ENCODE assay signal across 1 cellular context in genomic region chr1:248839168-248839555, GRCh38.
TF ChIP-seq lines count a peak whose summit lies in the region.

No MANE protein-coding gene starts in this region.

TF ChIP-seq in HepG2, 621 proteins besides CTCF, POLR2A, EP300 and RAD21:
- TF ChIP-seq HINFP (CRISPR knock-in tag; IDR thresholded peaks at IDR 0.05; ENCODE audit: low read depth): no peak
- no peak for TF ChIP-seq CEBPG (CRISPR knock-in tag; IDR thresholded peaks at IDR 0.05)
- TF ChIP-seq NFYB (CRISPR knock-in tag; IDR thresholded peaks at IDR 0.05): no peak
- 0 out of 2 replicates have a peak, but pooled peaks have one; percentile 1 for TF ChIP-seq PITX1 (CRISPR knock-in tag; IDR thresholded peaks at IDR 0.05)
- TF ChIP-seq ZNF234 (CRISPR knock-in tag; conservative IDR thresholded peaks at IDR 0.05): no peak
- no peak for TF ChIP-seq JUND (CRISPR knock-in tag; IDR thresholded peaks at IDR 0.05)
- no peak for TF ChIP-seq MEIS1 (CRISPR knock-in tag; IDR thresholded peaks at IDR 0.05; ENCODE audit: borderline replicate concordance)
- TF ChIP-seq ZNF333 (CRISPR knock-in tag; IDR thresholded peaks at IDR 0.05; ENCODE audit: borderline replicate concordance): no peak
- TF ChIP-seq TEAD3 (CRISPR knock-in tag; optimal IDR thresholded peaks at IDR 0.05; ENCODE audit: borderline replicate concordance): peak; percentile 3
- TF ChIP-seq ZSCAN21 (CRISPR knock-in tag; IDR thresholded peaks at IDR 0.05; ENCODE audit: borderline replicate concordance): no peak
- TF ChIP-seq PHF20 (CRISPR knock-in tag; IDR thresholded peaks at IDR 0.05): no peak
- TF ChIP-seq ZSCAN5A (CRISPR knock-in tag; IDR thresholded peaks at IDR 0.05; ENCODE audit: borderline replicate concordance): no peak
- no peak for TF ChIP-seq ZNF496 (CRISPR knock-in tag; IDR thresholded peaks at IDR 0.05; ENCODE audit: insufficient replicate concordance)
- TF ChIP-seq ZNF383 (CRISPR knock-in tag; IDR thresholded peaks at IDR 0.05; ENCODE audit: borderline replicate concordance): no peak
- TF ChIP-seq MYNN (CRISPR knock-in tag; IDR thresholded peaks at IDR 0.05; ENCODE audit: low read depth): no peak
- TF ChIP-seq ZEB1 (IDR thresholded peaks at IDR 0.05; ENCODE audit: insufficient replicate concordance, low read depth): no peak
- no peak for TF ChIP-seq ZBTB40 (IDR thresholded peaks at IDR 0.05)
- no peak for TF ChIP-seq ZBTB40 (CRISPR knock-in tag; IDR thresholded peaks at IDR 0.05)
- TF ChIP-seq ZNF770 (CRISPR knock-in tag; IDR thresholded peaks at IDR 0.05): no peak; the same call in 1 of the 2 replicates
- no peak for TF ChIP-seq MAFK (conservative IDR thresholded peaks at IDR 0.05 in 1 of 2, IDR thresholded peaks at IDR 0.05 in 1 of 2; ENCODE audit: low read length in 2 of 2)
- no peak for TF ChIP-seq TERF1 (CRISPR knock-in tag; IDR thresholded peaks at IDR 0.05)
- TF ChIP-seq ZMAT3 (CRISPR knock-in tag; conservative IDR thresholded peaks at IDR 0.05): no peak
- no peak for TF ChIP-seq MAX (IDR thresholded peaks at IDR 0.05)
- TF ChIP-seq ATF1 (CRISPR knock-in tag; IDR thresholded peaks at IDR 0.05): peak; percentile 72
- no peak for TF ChIP-seq TBX2 (CRISPR knock-in tag; IDR thresholded peaks at IDR 0.05; ENCODE audit: borderline replicate concordance)
- TF ChIP-seq PLRG1 (conservative IDR thresholded peaks at IDR 0.05): no peak
- TF ChIP-seq ZNF7 (CRISPR knock-in tag; IDR thresholded peaks at IDR 0.05): no peak
- TF ChIP-seq HCFC1 (IDR thresholded peaks at IDR 0.05; ENCODE audit: low read depth, low read length): no peak
- TF ChIP-seq ATF7 (IDR thresholded peaks at IDR 0.05): no peak
- 0 out of 2 replicates have a peak, but pooled peaks have one; percentile 9 for TF ChIP-seq ATF7 (CRISPR knock-in tag; IDR thresholded peaks at IDR 0.05)
- no peak for TF ChIP-seq CBX5 (CRISPR knock-in tag; IDR thresholded peaks at IDR 0.05; ENCODE audit: borderline replicate concordance)
- TF ChIP-seq NFKBIZ (CRISPR knock-in tag; IDR thresholded peaks at IDR 0.05): no peak
- no peak for TF ChIP-seq RBM22 (optimal IDR thresholded peaks at IDR 0.05; ENCODE audit: low read length)
